Comparison of ENCODE assay signal across 11 cellular contexts in genomic region chr17:73293031-73293430, GRCh38. TPM values are rescaled to one million over a fixed set of nuclear protein-coding genes. Genes with fewer than 3 reads are reported as not detected.
DNase-seq lines count a peak whose midpoint lies in the region; ATAC-seq and TF ChIP-seq lines count a peak whose summit lies in the region.
"Had no signal": no experiment of that assay in that cellular context is flagged by ENCODE, and none has a peak within 500 bp of the region (broad histone marks: within the 10 kb centered on the region; RNA-seq: fewer than 3 reads in every experiment).

No MANE protein-coding gene starts in this region.

- no peak overlapping the region for H2BK120ac ChIP-seq in neuronal stem cell (ENCODE audit: low read depth, low read length)

- H3K4me1 ChIP-seq in mesodermal cell (ENCODE audit: control insufficient read depth, insufficient read depth, low read length, poor library complexity, severe bottlenecking) (peaks cover 50% of the 10 kb centered on the region), testis (peaks cover 68% of the 10 kb centered on the region), neuronal stem cell (ENCODE audit: control insufficient read depth in 2 of 2, insufficient read depth in 1 of 2, low read depth in 1 of 2, low read length in 2 of 2) (peaks cover 2 to 18% of the 10 kb centered on the region in 2 donors)

- H3K9me3 Mint-ChIP-seq in chondrocyte (ENCODE audit: low read depth), result no peaks in the 10 kb centered on the region
- H3K9me3 Mint-ChIP-seq in activated T-helper 17 cell treated with anti-CD3 and anti-CD28 coated beads, Interleukin-2, amount 50 U/mL, for 72 hours, result no peaks in the 10 kb centered on the region
- H3K9me3 Mint-ChIP-seq: CD4-positive, alpha-beta memory T cell had no signal

- no peak overlapping the region for H3K14ac ChIP-seq in neuronal stem cell (ENCODE audit: low read length)

- no peak overlapping the region for H4K91ac ChIP-seq in neuronal stem cell (ENCODE audit: low read depth, low read length, poor library complexity)

- H2BK12ac ChIP-seq in neuronal stem cell (ENCODE audit: low read length), result no peak overlapping the region

- DNase-seq in HT-29 (ENCODE audit: low spot score), result peak; percentile 69
- no peak for DNase-seq in chondrocyte (ENCODE audit: low spot score)
- DNase-seq in testis, result no peak
- DNase-seq in superior temporal gyrus (ENCODE audit: extremely low spot score), result no peak
- no peak for DNase-seq in activated CD4-positive, CD25-positive, alpha-beta regulatory T cell treated with anti-CD3 and anti-CD28 coated beads, Interleukin-2, amount 50 U/mL, for 72 hours
- DNase-seq in neuronal stem cell (ENCODE audit: low spot score), result no peak
- DNase-seq: CD4-positive, alpha-beta memory T cell had no signal

- H3K36me3 ChIP-seq in mesodermal cell (ENCODE audit: control insufficient read depth, insufficient read depth, low read length) (peaks cover 9% of the 10 kb centered on the region), testis (ENCODE audit: low read depth, missing control alignments) (no peaks in the 10 kb centered on the region), neuronal stem cell (replicated peaks in 1 of 2; ENCODE audit: control insufficient read depth in 2 of 2, insufficient read depth in 2 of 2, low read length in 2 of 2) (no peaks in the 10 kb centered on the region)

- H2BK5ac ChIP-seq in neuronal stem cell (ENCODE audit: low read length), result no peak overlapping the region

- H3K27ac ChIP-seq in mesodermal cell (ENCODE audit: low read depth, low read length, severe bottlenecking), result peak overlapping the region; percentile 87
- peak overlapping the region; percentile 31 to 90 for H3K27ac ChIP-seq in testis
- no peak overlapping the region for H3K27ac ChIP-seq in neuronal stem cell (replicated peaks; ENCODE audit: low read length)

- no peak overlapping the region for H3K18ac ChIP-seq in neuronal stem cell (ENCODE audit: low read length)

- no peak overlapping the region for H2BK15ac ChIP-seq in neuronal stem cell (ENCODE audit: low read length)

- no peak overlapping the region for H3K4ac ChIP-seq in neuronal stem cell (ENCODE audit: low read length)

- no peak overlapping the region for H3K4me3 Mint-ChIP-seq in chondrocyte (ENCODE audit: unreplicated experiment)
- no peak overlapping the region for H3K4me3 Mint-ChIP-seq in activated T-helper 17 cell treated with anti-CD3 and anti-CD28 coated beads, Interleukin-2, amount 50 U/mL, for 72 hours
- H3K4me3 Mint-ChIP-seq: CD4-positive, alpha-beta memory T cell had no signal

- H3K27me3 ChIP-seq in testis (no peaks in the 10 kb centered on the region), neuronal stem cell (ENCODE audit: control insufficient read depth in 3 of 3, insufficient read depth in 3 of 3, low read depth in 1 of 3, low read length in 3 of 3) (no peaks in the 10 kb centered on the region)

- H2AK5ac ChIP-seq in neuronal stem cell (ENCODE audit: low read depth, low read length), result no peak overlapping the region

- H3K9me3 ChIP-seq in mesodermal cell (ENCODE audit: control insufficient read depth, low read length), result no peaks in the 10 kb centered on the region
- no peaks in the 10 kb centered on the region for H3K9me3 ChIP-seq in testis
- H3K9me3 ChIP-seq in neuronal stem cell (replicated peaks in 1 of 2; ENCODE audit: control insufficient read depth in 2 of 2, insufficient read depth in 1 of 2, low read depth in 1 of 2, low read length in 2 of 2), result no peaks in the 10 kb centered on the region

- H3K4me1 Mint-ChIP-seq in chondrocyte (ENCODE audit: low read depth), result peaks cover 43% of the 10 kb centered on the region
- H3K4me1 Mint-ChIP-seq in activated T-helper 17 cell treated with anti-CD3 and anti-CD28 coated beads, Interleukin-2, amount 50 U/mL, for 72 hours, result peaks cover 16% of the 10 kb centered on the region

- H3K4me2 ChIP-seq in neuronal stem cell (ENCODE audit: insufficient read depth, low read length, poor library complexity, severe bottlenecking), result no peak overlapping the region

- H3K27ac Mint-ChIP-seq in chondrocyte (ENCODE audit: unreplicated experiment), result peak overlapping the region; percentile 41
- H3K27ac Mint-ChIP-seq in activated T-helper 17 cell treated with anti-CD3 and anti-CD28 coated beads, Interleukin-2, amount 50 U/mL, for 72 hours, result no peak overlapping the region
- H3K27ac Mint-ChIP-seq: CD4-positive, alpha-beta memory T cell had no signal

- peaks cover 14% of the 10 kb centered on the region for H3K79me1 ChIP-seq in neuronal stem cell (ENCODE audit: low read depth, low read length)

- no peak for ATAC-seq in activated T-helper 17 cell treated with anti-CD3 and anti-CD28 coated beads, Interleukin-2, amount 50 U/mL, for 72 hours (replicated peaks)

- TF ChIP-seq CTCF in chondrocyte (IDR thresholded peaks at IDR 0.05), result no peak
- TF ChIP-seq CTCF in testis (IDR thresholded peaks at IDR 0.05), result no peak

- no peak overlapping the region for H3K9ac ChIP-seq in neuronal stem cell (ENCODE audit: low read depth, low read length, poor library complexity)

- peaks cover 2% of the 10 kb centered on the region for H3K36me3 Mint-ChIP-seq in chondrocyte (ENCODE audit: low read depth)
- no peaks in the 10 kb centered on the region for H3K36me3 Mint-ChIP-seq in activated T-helper 17 cell treated with anti-CD3 and anti-CD28 coated beads, Interleukin-2, amount 50 U/mL, for 72 hours (ENCODE audit: low read depth)
- H3K36me3 Mint-ChIP-seq: CD4-positive, alpha-beta memory T cell had no signal

- no peak overlapping the region for H4K8ac ChIP-seq in neuronal stem cell (ENCODE audit: low read depth, low read length)

- H3K4me3 ChIP-seq in mesodermal cell (ENCODE audit: extremely low read depth, insufficient read depth, low read length, poor library complexity, severe bottlenecking) (no peak overlapping the region), testis (no peak overlapping the region), neuronal stem cell (ENCODE audit: low read length in 2 of 2) (no peak overlapping the region)

- no peak for TF ChIP-seq POLR2A in testis (IDR thresholded peaks at IDR 0.05)

- no peak overlapping the region for H2AFZ ChIP-seq in neuronal stem cell (ENCODE audit: low read length)

- no peak overlapping the region for H3K23ac ChIP-seq in neuronal stem cell (ENCODE audit: low read depth, low read length, poor library complexity)

- intact Hi-C loops in testis (cut with DNase I; ENCODE audit: low total_unique reads), result no loop called here

- no peaks in the 10 kb centered on the region for H3K27me3 Mint-ChIP-seq in chondrocyte (ENCODE audit: low read depth)
- H3K27me3 Mint-ChIP-seq in activated T-helper 17 cell treated with anti-CD3 and anti-CD28 coated beads, Interleukin-2, amount 50 U/mL, for 72 hours, result peaks cover 3% of the 10 kb centered on the region

- 94% methylated on average over 11 of the region's 11 CpGs for WGBS in mesodermal cell (ENCODE audit: insufficient coverage in 2 of 2), 2 experiments
- WGBS in testis, 2 donors, result 59 to 69% methylated on average over 11 of the region's 11 CpGs
- WGBS in neuronal stem cell (ENCODE audit: extremely low coverage in 2 of 2, insufficient read length in 2 of 2, insufficient replicate concordance in 1 of 2), 2 donors, result no CpG with 5 or more reads among the region's 11 CpGs

RNA-seq across cellular contexts. Expression of gene CDC42EP4, which starts 18.8 kb away (rescaled TPM):
- total RNA-seq in HT-29 (2014; rRNA removed; shearing (Covaris generic)), result 98.2 and 109 TPM in 2 replicates
- total RNA-seq in chondrocyte (9.1 to 10.6 TPM (median 10.5 TPM) in 3 replicates), testis (100 to 1,000 TPM; 103 to 140 TPM)
- 41.4 TPM for polyA plus RNA-seq in mesodermal cell (2013, experiment 1 of 2)
- polyA plus RNA-seq in mesodermal cell (2013, experiment 2 of 2), result 35.7 TPM
- polyA plus RNA-seq in testis (ENCODE audit: insufficient read depth, low read depth, low replicate concordance), result 55.9 TPM
- 1 to 10 TPM in 1 of 2 donors, under 1 TPM in 1; 0.67 to 2.5 TPM for total RNA-seq in activated T-helper 17 cell treated with anti-CD3 and anti-CD28 coated beads, Interleukin-2, amount 50 U/mL, for 72 hours
- polyA plus RNA-seq in neuronal stem cell (2013, experiment 1 of 2), result 23.5 TPM
- 23.9 TPM for polyA plus RNA-seq in neuronal stem cell (2013, experiment 2 of 2)

RNA-seq across cellular contexts. Expression of gene CPSF4L, which starts 31.4 kb away (rescaled TPM):
- total RNA-seq in HT-29 (2014; rRNA removed; shearing (Covaris generic)), result 0.13 TPM in 1 of 2 replicates, not detected in the other
- total RNA-seq in chondrocyte (not detected in 3 replicates), testis (under 1 TPM in 1 of 2 donors, not detected in 1; 0.94 TPM)
- polyA plus RNA-seq in mesodermal cell (2013, experiment 1 of 2), result not detected
- polyA plus RNA-seq in mesodermal cell (2013, experiment 2 of 2), result not detected
- 0.79 TPM for polyA plus RNA-seq in testis (ENCODE audit: insufficient read depth, low read depth, low replicate concordance)
- total RNA-seq in activated T-helper 17 cell treated with anti-CD3 and anti-CD28 coated beads, Interleukin-2, amount 50 U/mL, for 72 hours, result not detected
- polyA plus RNA-seq in neuronal stem cell (2013, experiment 1 of 2), result not detected
- polyA plus RNA-seq in neuronal stem cell (2013, experiment 2 of 2), result not detected
- total RNA-seq: CD4-positive, alpha-beta memory T cell; LHCN-M2; RPMI7951 had no signal
- polyA plus RNA-seq: CD4-positive, alpha-beta memory T cell had no signal
